1 cellular context compared by ENCODE assay signal in the genomic region with DNA sequence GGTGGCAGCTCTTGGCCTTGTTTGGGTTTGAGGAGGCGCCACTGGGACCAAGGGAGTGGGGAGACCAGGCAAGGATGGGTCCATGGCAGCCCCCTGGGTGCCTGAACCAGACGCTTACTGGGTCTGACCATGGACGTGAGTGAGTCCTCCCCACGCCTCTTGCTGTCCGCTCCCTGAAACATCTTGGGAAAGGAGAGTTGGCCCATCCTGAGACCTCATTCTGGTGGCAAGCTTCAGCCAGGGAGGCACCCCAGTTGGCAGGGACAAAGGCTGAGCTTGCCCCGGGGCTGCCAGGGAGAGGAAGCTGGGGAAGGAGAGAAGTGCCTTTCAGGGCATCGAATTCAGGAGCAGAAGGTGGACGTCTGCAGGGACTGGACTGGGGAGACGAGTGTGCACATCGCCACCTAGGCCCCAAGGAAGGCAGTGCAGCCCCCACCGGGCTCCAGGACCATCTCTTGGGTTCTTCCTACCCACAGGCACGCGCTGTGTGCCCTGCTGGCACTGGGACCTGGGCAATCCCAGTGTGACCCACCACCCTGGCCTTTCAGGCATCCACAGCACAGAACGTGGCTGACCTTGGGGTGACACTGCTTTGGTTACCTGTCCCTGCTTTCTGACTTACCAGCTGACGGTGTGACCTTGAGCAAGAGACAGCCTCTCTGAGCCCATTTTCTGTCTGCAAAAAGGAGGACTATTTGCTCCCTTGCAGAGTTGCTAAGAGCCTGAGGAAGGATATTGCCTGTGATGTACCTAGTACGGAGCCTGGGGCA.
A peak's percentile ranks its signal among the peaks of the same experiment; 100 is the strongest.
TF ChIP-seq lines count a peak whose summit lies in the region.

No MANE protein-coding gene starts in this region.

TF ChIP-seq in HepG2, 621 proteins besides CTCF, POLR2A, EP300 and RAD21 (continued from another document):
- TF ChIP-seq, protein P1, sequence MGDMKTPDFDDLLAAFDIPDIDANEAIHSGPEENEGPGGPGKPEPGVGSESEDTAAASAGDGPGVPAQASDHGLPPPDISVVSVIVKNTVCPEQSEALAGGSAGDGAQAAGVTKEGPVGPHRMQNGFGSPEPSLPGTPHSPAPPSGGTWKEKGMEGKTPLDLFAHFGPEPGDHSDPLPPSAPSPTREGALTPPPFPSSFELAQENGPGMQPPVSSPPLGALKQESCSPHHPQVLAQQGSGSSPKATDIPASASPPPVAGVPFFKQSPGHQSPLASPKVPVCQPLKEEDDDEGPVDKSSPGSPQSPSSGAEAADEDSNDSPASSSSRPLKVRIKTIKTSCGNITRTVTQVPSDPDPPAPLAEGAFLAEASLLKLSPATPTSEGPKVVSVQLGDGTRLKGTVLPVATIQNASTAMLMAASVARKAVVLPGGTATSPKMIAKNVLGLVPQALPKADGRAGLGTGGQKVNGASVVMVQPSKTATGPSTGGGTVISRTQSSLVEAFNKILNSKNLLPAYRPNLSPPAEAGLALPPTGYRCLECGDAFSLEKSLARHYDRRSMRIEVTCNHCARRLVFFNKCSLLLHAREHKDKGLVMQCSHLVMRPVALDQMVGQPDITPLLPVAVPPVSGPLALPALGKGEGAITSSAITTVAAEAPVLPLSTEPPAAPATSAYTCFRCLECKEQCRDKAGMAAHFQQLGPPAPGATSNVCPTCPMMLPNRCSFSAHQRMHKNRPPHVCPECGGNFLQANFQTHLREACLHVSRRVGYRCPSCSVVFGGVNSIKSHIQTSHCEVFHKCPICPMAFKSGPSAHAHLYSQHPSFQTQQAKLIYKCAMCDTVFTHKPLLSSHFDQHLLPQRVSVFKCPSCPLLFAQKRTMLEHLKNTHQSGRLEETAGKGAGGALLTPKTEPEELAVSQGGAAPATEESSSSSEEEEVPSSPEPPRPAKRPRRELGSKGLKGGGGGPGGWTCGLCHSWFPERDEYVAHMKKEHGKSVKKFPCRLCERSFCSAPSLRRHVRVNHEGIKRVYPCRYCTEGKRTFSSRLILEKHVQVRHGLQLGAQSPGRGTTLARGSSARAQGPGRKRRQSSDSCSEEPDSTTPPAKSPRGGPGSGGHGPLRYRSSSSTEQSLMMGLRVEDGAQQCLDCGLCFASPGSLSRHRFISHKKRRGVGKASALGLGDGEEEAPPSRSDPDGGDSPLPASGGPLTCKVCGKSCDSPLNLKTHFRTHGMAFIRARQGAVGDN (CRISPR knock-in tag; IDR thresholded peaks at IDR 0.05) = peak; percentile 20; the same call in 1 of the 2 replicates
- TF ChIP-seq, protein P2, sequence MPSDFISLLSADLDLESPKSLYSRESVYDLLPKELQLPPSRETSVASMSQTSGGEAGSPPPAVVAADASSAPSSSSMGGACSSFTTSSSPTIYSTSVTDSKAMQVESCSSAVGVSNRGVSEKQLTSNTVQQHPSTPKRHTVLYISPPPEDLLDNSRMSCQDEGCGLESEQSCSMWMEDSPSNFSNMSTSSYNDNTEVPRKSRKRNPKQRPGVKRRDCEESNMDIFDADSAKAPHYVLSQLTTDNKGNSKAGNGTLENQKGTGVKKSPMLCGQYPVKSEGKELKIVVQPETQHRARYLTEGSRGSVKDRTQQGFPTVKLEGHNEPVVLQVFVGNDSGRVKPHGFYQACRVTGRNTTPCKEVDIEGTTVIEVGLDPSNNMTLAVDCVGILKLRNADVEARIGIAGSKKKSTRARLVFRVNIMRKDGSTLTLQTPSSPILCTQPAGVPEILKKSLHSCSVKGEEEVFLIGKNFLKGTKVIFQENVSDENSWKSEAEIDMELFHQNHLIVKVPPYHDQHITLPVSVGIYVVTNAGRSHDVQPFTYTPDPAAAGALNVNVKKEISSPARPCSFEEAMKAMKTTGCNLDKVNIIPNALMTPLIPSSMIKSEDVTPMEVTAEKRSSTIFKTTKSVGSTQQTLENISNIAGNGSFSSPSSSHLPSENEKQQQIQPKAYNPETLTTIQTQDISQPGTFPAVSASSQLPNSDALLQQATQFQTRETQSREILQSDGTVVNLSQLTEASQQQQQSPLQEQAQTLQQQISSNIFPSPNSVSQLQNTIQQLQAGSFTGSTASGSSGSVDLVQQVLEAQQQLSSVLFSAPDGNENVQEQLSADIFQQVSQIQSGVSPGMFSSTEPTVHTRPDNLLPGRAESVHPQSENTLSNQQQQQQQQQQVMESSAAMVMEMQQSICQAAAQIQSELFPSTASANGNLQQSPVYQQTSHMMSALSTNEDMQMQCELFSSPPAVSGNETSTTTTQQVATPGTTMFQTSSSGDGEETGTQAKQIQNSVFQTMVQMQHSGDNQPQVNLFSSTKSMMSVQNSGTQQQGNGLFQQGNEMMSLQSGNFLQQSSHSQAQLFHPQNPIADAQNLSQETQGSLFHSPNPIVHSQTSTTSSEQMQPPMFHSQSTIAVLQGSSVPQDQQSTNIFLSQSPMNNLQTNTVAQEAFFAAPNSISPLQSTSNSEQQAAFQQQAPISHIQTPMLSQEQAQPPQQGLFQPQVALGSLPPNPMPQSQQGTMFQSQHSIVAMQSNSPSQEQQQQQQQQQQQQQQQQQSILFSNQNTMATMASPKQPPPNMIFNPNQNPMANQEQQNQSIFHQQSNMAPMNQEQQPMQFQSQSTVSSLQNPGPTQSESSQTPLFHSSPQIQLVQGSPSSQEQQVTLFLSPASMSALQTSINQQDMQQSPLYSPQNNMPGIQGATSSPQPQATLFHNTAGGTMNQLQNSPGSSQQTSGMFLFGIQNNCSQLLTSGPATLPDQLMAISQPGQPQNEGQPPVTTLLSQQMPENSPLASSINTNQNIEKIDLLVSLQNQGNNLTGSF (CRISPR knock-in tag; IDR thresholded peaks at IDR 0.05) = no peak
- TF ChIP-seq MED1 (CRISPR knock-in tag; IDR thresholded peaks at IDR 0.05) = no peak
- TF ChIP-seq ZMAT3 (CRISPR knock-in tag; conservative IDR thresholded peaks at IDR 0.05) = no peak
- peak; percentile 48; the same call in 1 of the 2 replicates for TF ChIP-seq ZNF768 (CRISPR knock-in tag; IDR thresholded peaks at IDR 0.05)
